In the genomic region with DNA sequence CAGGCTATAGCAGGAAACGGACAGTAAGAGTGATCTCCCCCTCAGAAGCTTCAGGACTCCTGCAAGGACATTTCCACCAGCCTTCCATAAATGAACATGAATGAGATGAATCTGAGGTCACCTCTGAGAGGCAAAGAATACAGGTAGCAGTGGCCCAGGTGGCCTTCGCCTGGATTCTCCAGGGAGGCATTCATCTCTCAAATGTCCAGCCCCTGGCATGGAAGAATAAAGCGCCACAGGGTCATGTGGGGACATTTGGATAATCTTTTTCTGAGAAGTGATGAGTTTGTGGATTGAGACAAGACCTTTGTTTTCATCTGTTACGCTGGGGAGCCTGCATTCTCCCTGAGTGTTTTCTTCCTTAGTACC, we compare ENCODE assay signal across 21 cellular contexts. TPM values are rescaled to one million over a fixed set of nuclear protein-coding genes. Genes with fewer than 3 reads are reported as not detected.
A peak's percentile ranks its signal among the peaks of the same experiment; 100 is the strongest.
DNase-seq lines count a peak whose midpoint lies in the region; ATAC-seq and TF ChIP-seq lines count a peak whose summit lies in the region.
"Had no signal": no experiment of that assay in that cellular context is flagged by ENCODE, and none has a peak within 500 bp of the region (broad histone marks: within the 10 kb centered on the region; RNA-seq: fewer than 3 reads in every experiment).

No MANE protein-coding gene starts in this region.

- H3K27ac ChIP-seq in right atrium auricular region: peak overlapping the region; percentile 93 to 94
- H3K27ac ChIP-seq in WERI-Rb-1: peak overlapping the region; percentile 68
- no peak overlapping the region for H3K27ac ChIP-seq in neural progenitor cell
- H3K27ac ChIP-seq in mesendoderm (ENCODE audit: low read depth, low read length): no peak overlapping the region
- H3K27ac ChIP-seq: A549, HL-60, KMS-11 had no signal

- H2BK15ac ChIP-seq in mesendoderm (replicated peaks; ENCODE audit: low read depth): no peak overlapping the region

- DNase-seq in right atrium auricular region (ENCODE audit: low spot score): no peak
- no peak for DNase-seq in Right ventricle myocardium superior
- peak; percentile 83 for DNase-seq in WERI-Rb-1
- no peak for DNase-seq in neural progenitor cell (ENCODE audit: low spot score)
- DNase-seq in dermis blood vessel endothelial cell: no peak
- DNase-seq in DMS53 (lab: John Stamatoyannopoulos, UW): no peak
- no peak for DNase-seq in mesendoderm
- DNase-seq: COR-L47, NCI-H1092 treated with DMSO at 0.1 percent for 48 hours, NCI-H1436 treated with DMSO at 0.1 percent for 48 hours, NCI-H1930, NCI-H69 had no signal

- no peaks in the 10 kb centered on the region for H3K36me3 Mint-ChIP-seq in neural progenitor cell

- H3K18ac ChIP-seq in mesendoderm (ENCODE audit: low read length): no peak overlapping the region

- H2AFZ ChIP-seq in neural progenitor cell (replicated peaks): no peak overlapping the region
- H2AFZ ChIP-seq: GM23338 had no signal

- peaks cover 0 to 75% of the 10 kb centered on the region in 2 donors for H3K4me1 ChIP-seq in right atrium auricular region
- H3K4me1 ChIP-seq in neural progenitor cell: peaks cover 19% of the 10 kb centered on the region
- peaks cover 3% of the 10 kb centered on the region for H3K4me1 ChIP-seq in mesendoderm (ENCODE audit: control insufficient read depth, low read depth, low read length)
- H3K4me1 ChIP-seq: A549 had no signal

- H3K79me2 ChIP-seq in neural progenitor cell (ENCODE audit: low read depth) (no peaks in the 10 kb centered on the region), mesendoderm (ENCODE audit: control insufficient read depth, insufficient read depth, low read length) (no peaks in the 10 kb centered on the region)

- H3K27ac Mint-ChIP-seq in neural progenitor cell: no peak overlapping the region
- H3K27ac Mint-ChIP-seq: B cell, CD14-positive monocyte, GM23338 had no signal

- H3K4me3 ChIP-seq in right atrium auricular region: no peak overlapping the region
- H3K4me3 ChIP-seq in WERI-Rb-1 (ENCODE audit: low read depth, low read length): peak overlapping the region; percentile 32
- no peak overlapping the region for H3K4me3 ChIP-seq in neural progenitor cell
- H3K4me3 ChIP-seq in mesendoderm (ENCODE audit: low read length): no peak overlapping the region
- H3K4me3 ChIP-seq: A549, GM23338, HAP-1 had no signal

- no peak for ATAC-seq in Right ventricle myocardium superior (ENCODE audit: poor library complexity)
- ATAC-seq: A549, GM23338 had no signal

- peaks cover 37% of the 10 kb centered on the region for H3K27me3 Mint-ChIP-seq in neural progenitor cell (ENCODE audit: insufficient read depth, low read depth)

- H3K4ac ChIP-seq in mesendoderm (ENCODE audit: low read depth, low read length): no peak overlapping the region

- no peak overlapping the region for H2AK5ac ChIP-seq in mesendoderm (ENCODE audit: low read length)

- no peak overlapping the region for H4K5ac ChIP-seq in mesendoderm (ENCODE audit: low read length)

- no peak overlapping the region for H2BK120ac ChIP-seq in mesendoderm (ENCODE audit: low read depth, low read length)

- no peak overlapping the region for H3K23ac ChIP-seq in mesendoderm (ENCODE audit: low read length)

- no peak overlapping the region for H3K4me2 ChIP-seq in neural progenitor cell
- no peak overlapping the region for H3K4me2 ChIP-seq in mesendoderm (ENCODE audit: low read length)
- H3K4me2 ChIP-seq: A549, GM23338, KMS-11 had no signal

- peak overlapping the region; percentile 38 for H3K4me3 Mint-ChIP-seq in neural progenitor cell
- H3K4me3 Mint-ChIP-seq: B cell, CD14-positive monocyte, GM23338 had no signal

- H3K56ac ChIP-seq in mesendoderm (ENCODE audit: low read length): no peak overlapping the region

- H4K8ac ChIP-seq in mesendoderm (ENCODE audit: low read depth, low read length): no peak overlapping the region

- H3K9me3 Mint-ChIP-seq in neural progenitor cell: no peaks in the 10 kb centered on the region
- H3K9me3 Mint-ChIP-seq: GM23338 had no signal

- H2BK5ac ChIP-seq in mesendoderm (ENCODE audit: low read length): no peak overlapping the region

- TF ChIP-seq CTCF in right atrium auricular region (IDR thresholded peaks at IDR 0.05) (no peak), WERI-Rb-1 (IDR thresholded peaks at IDR 0.05; ENCODE audit: low read depth, low read length) (no peak), neural progenitor cell (IDR thresholded peaks at IDR 0.05) (no peak)

- intact Hi-C loops in Right ventricle myocardium superior (cut with DNase I): no loop called here

- H3K36me3 ChIP-seq in right atrium auricular region (no peaks in the 10 kb centered on the region), WERI-Rb-1 (no peaks in the 10 kb centered on the region), neural progenitor cell (no peaks in the 10 kb centered on the region), mesendoderm (ENCODE audit: control insufficient read depth, insufficient read depth, low read length) (no peaks in the 10 kb centered on the region)
- H3K36me3 ChIP-seq: HAP-1 had no signal

- H3K27me3 ChIP-seq in right atrium auricular region (no peaks in the 10 kb centered on the region), WERI-Rb-1 (ENCODE audit: insufficient read depth, low read depth, severe bottlenecking) (no peaks in the 10 kb centered on the region), neural progenitor cell (peaks cover 75% of the 10 kb centered on the region), mesendoderm (ENCODE audit: insufficient read depth, low read length, poor library complexity) (peaks cover 7% of the 10 kb centered on the region)

- no peaks in the 10 kb centered on the region for H3K9me3 ChIP-seq in right atrium auricular region
- no peaks in the 10 kb centered on the region for H3K9me3 ChIP-seq in WERI-Rb-1 (ENCODE audit: severe bottlenecking)
- H3K9me3 ChIP-seq in neural progenitor cell (ENCODE audit: low read depth): no peaks in the 10 kb centered on the region
- H3K9me3 ChIP-seq: A549, HAP-1 had no signal

- H3K79me1 ChIP-seq in mesendoderm (ENCODE audit: low read length): no peaks in the 10 kb centered on the region

- no peaks in the 10 kb centered on the region for H4K20me1 ChIP-seq in neural progenitor cell (ENCODE audit: low read depth)

- H3F3A ChIP-seq in neural progenitor cell (ENCODE audit: low read depth): peaks cover 23% of the 10 kb centered on the region

- H3K9ac ChIP-seq in neural progenitor cell: no peak overlapping the region
- H3K9ac ChIP-seq in mesendoderm (ENCODE audit: low read length): no peak overlapping the region
- H3K9ac ChIP-seq: KMS-11 had no signal

- WGBS in mesendoderm (ENCODE audit: extremely low coverage, insufficient coverage, low lambda C conversion rate): no CpG with 5 or more reads among the region's 4 CpGs

- H3K4me1 Mint-ChIP-seq in neural progenitor cell: peaks cover 55% of the 10 kb centered on the region

RNA-seq across cellular contexts. Expression of a gene that starts 2.9 kb away (rescaled TPM):
- total RNA-seq in right atrium auricular region (10 to 100 TPM; 70.1 to 89.5 TPM), Right ventricle myocardium superior (121 TPM), neural progenitor cell (ENCODE audit: low replicate concordance) (not detected in 2 replicates), dermis blood vessel endothelial cell (26.0 and 29.2 TPM in 2 replicates)
- polyA plus RNA-seq in mesendoderm (2013, experiment 1 of 2): 19.3 TPM
- 19.7 TPM for polyA plus RNA-seq in mesendoderm (2013, experiment 2 of 2)
- total RNA-seq: B cell, G401, OCI-LY7 had no signal

Comparison
In these comparisons a context has a peak if more than half of its experiments do, and no peak if none do; other contexts are left out.
1. H3K27ac ChIP-seq: peak in right atrium auricular region (2 of 2) and WERI-Rb-1 (single experiment); none in neural progenitor cell (single experiment) and mesendoderm (single experiment).
2. RNA of a gene that starts 2.9 kb away (total RNA-seq): 121 TPM in Right ventricle myocardium superior (single experiment), 70.1 to 89.5 TPM in right atrium auricular region and 26.0 to 29.2 TPM in dermis blood vessel endothelial cell; not detected in neural progenitor cell; every median in the first group is over 10 times any median in the second.